26 cellular contexts compared by ENCODE assay signal in genomic region chr6:18492957-18493356, GRCh38.
DNase-seq lines count a peak whose midpoint lies in the region; ATAC-seq and TF ChIP-seq lines count a peak whose summit lies in the region.
"Had no signal": no experiment of that assay in that cellular context is flagged by ENCODE, and none has a peak within 500 bp of the region (broad histone marks: within the 10 kb centered on the region; RNA-seq: fewer than 3 reads in every experiment).

No MANE protein-coding gene starts in this region.

- H3K36me3 ChIP-seq in left lung = no peaks in the 10 kb centered on the region
- H3K36me3 ChIP-seq in suprapubic skin = no peaks in the 10 kb centered on the region
- H3K36me3 ChIP-seq: prostate gland, tibial nerve had no signal

- DNase-seq in epithelial cell of prostate (ENCODE audit: low read depth, low spot score) (no peak), left lung (no peak), suprapubic skin (ENCODE audit: low spot score in 2 of 2) (no peak), hepatic stellate cell (ENCODE audit: low spot score) (no peak), NCI-H2107 treated with DMSO at 0.1 percent for 48 hours (lab: John Stamatoyannopoulos, UW; ENCODE audit: unreplicated experiment) (no peak), NCI-H748 treated with DMSO at 0.1 percent for 48 hours (lab: John Stamatoyannopoulos, UW) (no peak)
- DNase-seq in activated CD4-positive, alpha-beta T cell treated with anti-CD3 and anti-CD28 coated beads, Interleukin-2, amount 10 ng/mL, durations not matched to agents 7 days and 5 days = no peak
- DNase-seq: activated CD4-positive, alpha-beta T cell treated with anti-CD3 and anti-CD28 coated beads, Interleukin-2, amount 50 U/mL, for 4 hours; activated CD8-positive, alpha-beta memory T cell treated with anti-CD3 and anti-CD28 coated beads, Interleukin-2, amount 10 ng/mL, durations not matched to agents 7 days and 5 days; activated T-cell treated with anti-CD3 and anti-CD28 coated beads, Interleukin-2, amount 50 U/mL, for 4 hours; C1 segment of cervical spinal cord; Caco-2; cerebellar nuclear complex; GM23248; immature natural killer cell; left ventricle myocardium superior; NCI-H1048; NCI-H1694; NCI-H2171; stimulated activated CD4-positive, alpha-beta T cell treated with anti-CD3 and anti-CD28 coated beads, Interleukin-4, amount 100 ng/mL, for 1 hour; T-helper 17 cell had no signal

- H3K27ac ChIP-seq in epithelial cell of prostate = peak overlapping the region; percentile 92
- H3K27ac ChIP-seq in left lung = peak overlapping the region; percentile 46 to 54
- H3K27ac ChIP-seq in suprapubic skin = peak overlapping the region; percentile 29
- H3K27ac ChIP-seq: GM23248, SK-N-MC, tibial nerve had no signal

- no peak for TF ChIP-seq CTCF in left lung (IDR thresholded peaks at IDR 0.05)
- TF ChIP-seq CTCF in suprapubic skin (IDR thresholded peaks at IDR 0.05) = no peak

- no peak overlapping the region for H3K4me3 ChIP-seq in left lung
- no peak overlapping the region for H3K4me3 ChIP-seq in suprapubic skin
- H3K4me3 ChIP-seq: GM23248, prostate gland, SK-N-MC, tibial nerve had no signal

- no peak overlapping the region for H3K27ac Mint-ChIP-seq in activated CD4-positive, alpha-beta T cell treated with anti-CD3 and anti-CD28 coated beads, Interleukin-2, amount 10 ng/mL, durations not matched to agents 7 days and 5 days
- H3K27ac Mint-ChIP-seq: activated CD8-positive, alpha-beta memory T cell treated with anti-CD3 and anti-CD28 coated beads, Interleukin-2, amount 10 ng/mL, durations not matched to agents 7 days and 5 days; immature natural killer cell; T-helper 17 cell had no signal

- no peaks in the 10 kb centered on the region for H3K4me1 Mint-ChIP-seq in activated CD4-positive, alpha-beta T cell treated with anti-CD3 and anti-CD28 coated beads, Interleukin-2, amount 10 ng/mL, durations not matched to agents 7 days and 5 days
- H3K4me1 Mint-ChIP-seq: activated CD8-positive, alpha-beta memory T cell treated with anti-CD3 and anti-CD28 coated beads, Interleukin-2, amount 10 ng/mL, durations not matched to agents 7 days and 5 days; immature natural killer cell had no signal

- TF ChIP-seq EP300 in suprapubic skin (IDR thresholded peaks at IDR 0.05) = no peak

- H3K9me3 Mint-ChIP-seq in activated CD4-positive, alpha-beta T cell treated with anti-CD3 and anti-CD28 coated beads, Interleukin-2, amount 10 ng/mL, durations not matched to agents 7 days and 5 days = no peaks in the 10 kb centered on the region
- H3K9me3 Mint-ChIP-seq: activated T-cell treated with anti-CD3 and anti-CD28 coated beads, Interleukin-2, amount 50 U/mL, for 4 hours; immature natural killer cell; mesothelial cell of epicardium had no signal

- H3K9me3 ChIP-seq in left lung = no peaks in the 10 kb centered on the region
- no peaks in the 10 kb centered on the region for H3K9me3 ChIP-seq in suprapubic skin
- H3K9me3 ChIP-seq: Caco-2, prostate gland, tibial nerve had no signal

- no peaks in the 10 kb centered on the region for H3K36me3 Mint-ChIP-seq in activated CD4-positive, alpha-beta T cell treated with anti-CD3 and anti-CD28 coated beads, Interleukin-2, amount 10 ng/mL, durations not matched to agents 7 days and 5 days (ENCODE audit: low read depth)
- H3K36me3 Mint-ChIP-seq: activated CD8-positive, alpha-beta memory T cell treated with anti-CD3 and anti-CD28 coated beads, Interleukin-2, amount 10 ng/mL, durations not matched to agents 7 days and 5 days; immature natural killer cell; mesothelial cell of epicardium had no signal

- WGBS in suprapubic skin = 67% methylated on average over 2 of the region's 2 CpGs

- intact Hi-C loops in left lung (cut with DNase I) = loop anchor here in 1 of 2 donors (10.0 kb wide), 1 partner anchor 158 kb away; no protein-coding TSS in a partner anchor

- H3K27me3 ChIP-seq in left lung (no peaks in the 10 kb centered on the region), suprapubic skin (no peaks in the 10 kb centered on the region)
- H3K27me3 ChIP-seq: tibial nerve had no signal

- H3K4me1 ChIP-seq in left lung = peaks cover 0 to 5% of the 10 kb centered on the region in 2 donors
- H3K4me1 ChIP-seq in suprapubic skin = peaks cover 13% of the 10 kb centered on the region
- H3K4me1 ChIP-seq: Caco-2, tibial nerve had no signal

- no peak overlapping the region for H3K4me3 Mint-ChIP-seq in activated CD4-positive, alpha-beta T cell treated with anti-CD3 and anti-CD28 coated beads, Interleukin-2, amount 10 ng/mL, durations not matched to agents 7 days and 5 days
- H3K4me3 Mint-ChIP-seq: activated CD8-positive, alpha-beta memory T cell treated with anti-CD3 and anti-CD28 coated beads, Interleukin-2, amount 10 ng/mL, durations not matched to agents 7 days and 5 days; activated T-cell treated with anti-CD3 and anti-CD28 coated beads, Interleukin-2, amount 50 U/mL, for 4 hours; immature natural killer cell; mesothelial cell of epicardium; T-helper 17 cell had no signal

- ATAC-seq in GM19463 (IDR thresholded peaks at IDR 0.05; ENCODE audit: unreplicated experiment) = peak; percentile 40
- no peak for ATAC-seq in left lung
- ATAC-seq: activated CD8-positive, alpha-beta memory T cell treated with anti-CD3 and anti-CD28 coated beads, Interleukin-2, amount 10 ng/mL, durations not matched to agents 7 days and 5 days; activated T-cell treated with anti-CD3 and anti-CD28 coated beads, Interleukin-2, amount 50 U/mL, for 4 hours; left ventricle myocardium superior; T-helper 17 cell had no signal

- no peak for TF ChIP-seq POLR2A in suprapubic skin (IDR thresholded peaks at IDR 0.05)

- POLR2A ChIA-PET in activated CD4-positive, alpha-beta T cell treated with anti-CD3 and anti-CD28 coated beads, Interleukin-2, amount 10 ng/mL, durations not matched to agents 7 days and 5 days (lab: Charles Lee) = no interaction called here

- H3K27me3 Mint-ChIP-seq in activated CD4-positive, alpha-beta T cell treated with anti-CD3 and anti-CD28 coated beads, Interleukin-2, amount 10 ng/mL, durations not matched to agents 7 days and 5 days = peaks cover 11% of the 10 kb centered on the region

- CTCF ChIA-PET in activated CD4-positive, alpha-beta T cell treated with anti-CD3 and anti-CD28 coated beads, Interleukin-2, amount 10 ng/mL, durations not matched to agents 7 days and 5 days (lab: Charles Lee) = no interaction called here

Comparison
In these comparisons a context has a peak if more than half of its experiments do, and no peak if none do; other contexts are left out.
1. H3K27ac ChIP-seq: peak in every context shown above with its lines; median percentile 92 in epithelial cell of prostate; 50 in left lung; 29 in suprapubic skin.